8 cellular contexts compared by ENCODE assay signal in genomic region chr16:4317471-4318170, GRCh38. TPM values are rescaled to one million over a fixed set of nuclear protein-coding genes. Genes with fewer than 3 reads are reported as not detected.
DNase-seq lines count a peak whose midpoint lies in the region; ATAC-seq and TF ChIP-seq lines count a peak whose summit lies in the region.

No MANE protein-coding gene starts in this region.

- H3K4me3 ChIP-seq in SJCRH30: peak overlapping the region; percentile 71
- H3K4me3 ChIP-seq in fibroblast of mammary gland (ENCODE audit: control insufficient read depth, low read depth, low read length): peak overlapping the region; percentile 65
- H3K4me3 ChIP-seq in ovary: peak overlapping the region; percentile 58

- H3K4me1 ChIP-seq in SJCRH30 (peaks cover 8% of the 10 kb centered on the region), ovary (ENCODE audit: insufficient read depth) (peaks cover 34% of the 10 kb centered on the region)

- H3K9me3 ChIP-seq in SJCRH30 (replicated peaks) (no peaks in the 10 kb centered on the region), ovary (no peaks in the 10 kb centered on the region)

- no peak for TF ChIP-seq POLR2A in ovary (IDR thresholded peaks at IDR 0.05)

- H3K36me3 ChIP-seq in SJCRH30: no peaks in the 10 kb centered on the region
- H3K36me3 ChIP-seq in ovary: no peaks in the 10 kb centered on the region

- no peaks in the 10 kb centered on the region for H3K9me3 Mint-ChIP-seq in activated naive CD4-positive, alpha-beta T cell treated with anti-CD3 and anti-CD28 coated beads, Interleukin-2, amount 10 ng/mL, durations not matched to agents 7 days and 5 days

- H3K4me1 Mint-ChIP-seq in activated naive CD4-positive, alpha-beta T cell treated with anti-CD3 and anti-CD28 coated beads, Interleukin-2, amount 10 ng/mL, durations not matched to agents 7 days and 5 days: peaks cover 18% of the 10 kb centered on the region

- no peak overlapping the region for H3K4me3 Mint-ChIP-seq in activated naive CD4-positive, alpha-beta T cell treated with anti-CD3 and anti-CD28 coated beads, Interleukin-2, amount 10 ng/mL, durations not matched to agents 7 days and 5 days

- peaks cover 82% of the 10 kb centered on the region for H3K27me3 Mint-ChIP-seq in activated naive CD4-positive, alpha-beta T cell treated with anti-CD3 and anti-CD28 coated beads, Interleukin-2, amount 10 ng/mL, durations not matched to agents 7 days and 5 days

- WGBS in ovary, 3 donors: 5 to 12% (median 10%) methylated on average over 9 of the region's 9 CpGs

- peak; percentile 26 for DNase-seq in COLO668 (lab: John Stamatoyannopoulos, UW; ENCODE audit: unreplicated experiment)
- DNase-seq in SJCRH30: peak; percentile 39 to 45
- no peak for DNase-seq in fibroblast of mammary gland (ENCODE audit: low read depth)
- DNase-seq in ovary: peak; percentile 71 to 81 (median 77)
- no peak for DNase-seq in activated naive CD4-positive, alpha-beta T cell treated with anti-CD3 and anti-CD28 coated beads, Interleukin-2, amount 10 ng/mL, durations not matched to agents 7 days and 5 days
- DNase-seq in stimulated activated naive CD8-positive, alpha-beta T cell treated with anti-CD3 and anti-CD28 coated beads, Interleukin-15, Interleukin-2, amounts not matched to agents 100 U/mL and 50 U/mL, for 24 hours: no peak

- H3K27me3 ChIP-seq in SJCRH30: no peaks in the 10 kb centered on the region
- H3K27me3 ChIP-seq in ovary: no peaks in the 10 kb centered on the region

- H3K27ac ChIP-seq in SJCRH30 (no peak overlapping the region), ovary (peak overlapping the region; percentile 92 to 97)

- TF ChIP-seq CTCF in fibroblast of mammary gland (conservative IDR thresholded peaks at IDR 0.05; ENCODE audit: control insufficient read depth, insufficient read depth, low read depth, low read length): no peak
- no peak for TF ChIP-seq CTCF in ovary (IDR thresholded peaks at IDR 0.05)

- no peak for ATAC-seq in HG02759 (IDR thresholded peaks at IDR 0.05; ENCODE audit: unreplicated experiment)
- no peak for ATAC-seq in GM19035 (IDR thresholded peaks at IDR 0.05; ENCODE audit: unreplicated experiment)
- ATAC-seq in stimulated activated naive CD8-positive, alpha-beta T cell treated with anti-CD3 and anti-CD28 coated beads, Interleukin-15, Interleukin-2, amounts not matched to agents 100 U/mL and 50 U/mL, for 24 hours: no peak

- H3K36me3 Mint-ChIP-seq in activated naive CD4-positive, alpha-beta T cell treated with anti-CD3 and anti-CD28 coated beads, Interleukin-2, amount 10 ng/mL, durations not matched to agents 7 days and 5 days: no peaks in the 10 kb centered on the region

- CTCF ChIA-PET in activated naive CD4-positive, alpha-beta T cell treated with anti-CD3 and anti-CD28 coated beads, Interleukin-2, amount 10 ng/mL, durations not matched to agents 7 days and 5 days (lab: Charles Lee): interaction anchor here (1.4 to 1.9 kb wide), 2 partner anchors 8 to 14 kb away, joined by 4 to 5 read pairs; no protein-coding TSS in a partner anchor

- TF ChIP-seq EP300 in ovary (IDR thresholded peaks at IDR 0.05): no peak

- no peak overlapping the region for H3K27ac Mint-ChIP-seq in activated naive CD4-positive, alpha-beta T cell treated with anti-CD3 and anti-CD28 coated beads, Interleukin-2, amount 10 ng/mL, durations not matched to agents 7 days and 5 days

- intact Hi-C loops in ovary (cut with DNase I): no loop called here

RNA-seq across cellular contexts. Expression of gene GLIS2, which starts 1.8 kb away (rescaled TPM):
- 1.6 and 1.9 TPM in 2 replicates for total RNA-seq in SJCRH30 (2014; rRNA removed; shearing (Covaris generic))
- 10 to 100 TPM in 5 of 7 donors, 1 to 10 TPM in 2; 5.1 to 79.5 (median 49.8) TPM for total RNA-seq in ovary
- polyA plus RNA-seq in ovary: 10 to 100 TPM in 1 of 2 donors, 1 to 10 TPM in 1; 1.6 to 24.6 TPM

RNA-seq across cellular contexts. Expression of gene PAM16, which starts 33.5 kb away (rescaled TPM):
- 21.8 and 28.9 TPM in 2 replicates for total RNA-seq in SJCRH30 (2014; rRNA removed; shearing (Covaris generic))
- 10 to 100 TPM; 24.0 to 47.2 (median 35.7) TPM for total RNA-seq in ovary
- polyA plus RNA-seq in ovary: 10 to 100 TPM; 18.5 to 42.2 TPM

RNA-seq across cellular contexts. Expression of gene TFAP4, which starts 44.8 kb away (rescaled TPM):
- total RNA-seq in SJCRH30 (2014; rRNA removed; shearing (Covaris generic)): 31.2 and 34.1 TPM in 2 replicates
- 10 to 100 TPM in 5 of 7 donors, 1 to 10 TPM in 2; 3.7 to 23.7 (median 18.3) TPM for total RNA-seq in ovary
- 10 to 100 TPM in 1 of 2 donors, 1 to 10 TPM in 1; 2.1 to 14.0 TPM for polyA plus RNA-seq in ovary

RNA-seq across cellular contexts. Expression of gene VASN, which starts 54.0 kb away (rescaled TPM):
- 0.18 and 0.28 TPM in 2 replicates for total RNA-seq in SJCRH30 (2014; rRNA removed; shearing (Covaris generic))
- total RNA-seq in ovary: 10 to 100 TPM; 19.8 to 49.5 (median 43.5) TPM
- 10 to 100 TPM in 1 of 2 donors, 1 to 10 TPM in 1; 2.4 to 47.6 TPM for polyA plus RNA-seq in ovary

Comparison
In these comparisons a context has a peak if more than half of its experiments do, and no peak if none do; other contexts are left out.
1. DNase-seq: peak in COLO668 (single experiment), SJCRH30 (2 of 2) and ovary (5 of 5); none in fibroblast of mammary gland (single experiment), activated naive CD4-positive, alpha-beta T cell treated with anti-CD3 and anti-CD28 coated beads, Interleukin-2, amount 10 ng/mL, durations not matched to agents 7 days and 5 days (single experiment) and stimulated activated naive CD8-positive, alpha-beta T cell treated with anti-CD3 and anti-CD28 coated beads, Interleukin-15, Interleukin-2, amounts not matched to agents 100 U/mL and 50 U/mL, for 24 hours (single experiment).
2. Peak in every context shown above with its lines, with median percentiles within 50 percentile points of each other: H3K4me3 ChIP-seq.